Comparison of ENCODE assay signal across 19 cellular contexts in genomic region chr1:115656461-115657077, GRCh38.
"Had no signal": no experiment of that assay in that cellular context is flagged by ENCODE, and none has a peak within 500 bp of the region (broad histone marks: within the 10 kb centered on the region; RNA-seq: fewer than 3 reads in every experiment).

No MANE protein-coding gene starts in this region.

- H3K27me3 ChIP-seq: hepatocyte, sigmoid colon had no signal

- H3K9ac ChIP-seq: SK-N-SH had no signal

- H3K4me2 ChIP-seq: hepatocyte, SK-N-SH had no signal

- ATAC-seq: left ventricle myocardium superior; naive thymus-derived CD4-positive, alpha-beta T cell; stimulated activated memory B cell treated with anti-CD40 and anti-IgM and Interleukin-4, amounts not matched to agents 10 μg/mL and 1 μg/mL and 100 μg/mL, for 72 hours had no signal

- H3K36me3 Mint-ChIP-seq: memory B cell; stimulated activated memory B cell treated with anti-CD40 and anti-IgM and Interleukin-4, amounts not matched to agents 10 μg/mL and 1 μg/mL and 100 μg/mL, for 72 hours had no signal

- H3K27ac ChIP-seq: hepatocyte, sigmoid colon, thoracic aorta had no signal

- DNase-seq: activated CD4-positive, alpha-beta T cell treated with anti-CD3 and anti-CD28 coated beads for 48 hours; activated CD4-positive, CD25-positive, alpha-beta regulatory T cell; activated CD8-positive, alpha-beta T cell treated with anti-CD3 and anti-CD28 coated beads for 36 hours; activated naive CD4-positive, alpha-beta T cell treated with Interleukin-2 at 50 U/mL for 16 hours; activated naive CD8-positive, alpha-beta T cell treated with anti-CD3 and anti-CD28 coated beads, Interleukin-2, amount 10 ng/mL, durations not matched to agents 7 days and 5 days; activated T-cell treated with anti-CD3 and anti-CD28 coated beads, Interleukin-2, amount 50 U/mL, for 24 hours; anterior cingulate cortex; effector CD8-positive, alpha-beta T cell; left ventricle myocardium superior; naive thymus-derived CD4-positive, alpha-beta T cell; sigmoid colon; SK-N-SH; stimulated activated CD4-positive, alpha-beta T cell treated with anti-CD3 and anti-CD28 coated beads, Interleukin-4, amount 100 ng/mL, for 4 hours had no signal

- H2AFZ ChIP-seq: hepatocyte had no signal

- H3K9me3 Mint-ChIP-seq: activated CD8-positive, alpha-beta T cell treated with anti-CD3 and anti-CD28 coated beads for 36 hours; activated naive CD8-positive, alpha-beta T cell treated with anti-CD3 and anti-CD28 coated beads, Interleukin-2, amount 10 ng/mL, durations not matched to agents 7 days and 5 days; activated T-cell treated with anti-CD3 and anti-CD28 coated beads, Interleukin-2, amount 50 U/mL, for 24 hours; activated T-helper 2 cell treated with anti-CD3 and anti-CD28 coated beads, Interferon-gamma antibody, Interleukin-2, Interleukin-4, amounts not matched to agents 10 μg/mL and 5 μg/mL and 100 μg/mL, durations not matched to agents 14 hours and 24 hours and 36 hours; central memory CD8-positive, alpha-beta T cell; memory B cell; naive thymus-derived CD4-positive, alpha-beta T cell; stimulated activated memory B cell treated with anti-CD40 and anti-IgM and Interleukin-4, amounts not matched to agents 10 μg/mL and 1 μg/mL and 100 μg/mL, for 72 hours had no signal

- H3K9me3 ChIP-seq: sigmoid colon, SK-N-SH, thoracic aorta had no signal

- H3K27ac Mint-ChIP-seq: activated CD8-positive, alpha-beta T cell treated with anti-CD3 and anti-CD28 coated beads for 36 hours; activated naive CD8-positive, alpha-beta T cell treated with anti-CD3 and anti-CD28 coated beads, Interleukin-2, amount 10 ng/mL, durations not matched to agents 7 days and 5 days; activated T-cell treated with anti-CD3 and anti-CD28 coated beads, Interleukin-2, amount 50 U/mL, for 24 hours; activated T-helper 2 cell treated with anti-CD3 and anti-CD28 coated beads, Interferon-gamma antibody, Interleukin-2, Interleukin-4, amounts not matched to agents 10 μg/mL and 5 μg/mL and 100 μg/mL, durations not matched to agents 14 hours and 24 hours and 36 hours; memory B cell; naive thymus-derived CD4-positive, alpha-beta T cell; stimulated activated memory B cell treated with anti-CD40 and anti-IgM and Interleukin-4, amounts not matched to agents 10 μg/mL and 1 μg/mL and 100 μg/mL, for 72 hours had no signal

- H3K4me3 ChIP-seq: hepatocyte, sigmoid colon, thoracic aorta had no signal

- H3K4me3 Mint-ChIP-seq: activated CD8-positive, alpha-beta T cell treated with anti-CD3 and anti-CD28 coated beads for 36 hours; activated naive CD8-positive, alpha-beta T cell treated with anti-CD3 and anti-CD28 coated beads, Interleukin-2, amount 10 ng/mL, durations not matched to agents 7 days and 5 days; activated T-cell treated with anti-CD3 and anti-CD28 coated beads, Interleukin-2, amount 50 U/mL, for 24 hours; central memory CD8-positive, alpha-beta T cell; memory B cell; naive thymus-derived CD4-positive, alpha-beta T cell; stimulated activated memory B cell treated with anti-CD40 and anti-IgM and Interleukin-4, amounts not matched to agents 10 μg/mL and 1 μg/mL and 100 μg/mL, for 72 hours had no signal

- H3K27me3 Mint-ChIP-seq: activated naive CD8-positive, alpha-beta T cell treated with anti-CD3 and anti-CD28 coated beads, Interleukin-2, amount 10 ng/mL, durations not matched to agents 7 days and 5 days; activated T-cell treated with anti-CD3 and anti-CD28 coated beads, Interleukin-2, amount 50 U/mL, for 24 hours; central memory CD8-positive, alpha-beta T cell; memory B cell; stimulated activated memory B cell treated with anti-CD40 and anti-IgM and Interleukin-4, amounts not matched to agents 10 μg/mL and 1 μg/mL and 100 μg/mL, for 72 hours had no signal

- H3K4me1 Mint-ChIP-seq: memory B cell; stimulated activated memory B cell treated with anti-CD40 and anti-IgM and Interleukin-4, amounts not matched to agents 10 μg/mL and 1 μg/mL and 100 μg/mL, for 72 hours had no signal
